Comparison of ENCODE assay signal across 9 cellular contexts in genomic region chr9:74887981-74888370, GRCh38. TPM values are rescaled to one million over a fixed set of nuclear protein-coding genes. Genes with fewer than 3 reads are reported as not detected.
DNase-seq lines count a peak whose midpoint lies in the region; ATAC-seq, FAIRE-seq and TF ChIP-seq lines count a peak whose summit lies in the region.
"Had no signal": no experiment of that assay in that cellular context is flagged by ENCODE, and none has a peak within 500 bp of the region (broad histone marks: within the 10 kb centered on the region; RNA-seq: fewer than 3 reads in every experiment).

No MANE protein-coding gene starts in this region.

- in situ Hi-C loops in HepG2 (cut with HindIII; ENCODE audit: extremely low pct_ligation_motif_present, low pct_unique_long_range_greater_than_20kb): no loop called here

- H3K27ac Mint-ChIP-seq in activated naive CD4-positive, alpha-beta T cell treated with anti-CD3 and anti-CD28 coated beads, Interleukin-2, amount 10 ng/mL, durations not matched to agents 7 days and 5 days: peak overlapping the region; percentile 47
- H3K27ac Mint-ChIP-seq in activated naive CD4-positive, alpha-beta T cell treated with anti-CD3 and anti-CD28 coated beads, Interleukin-2, amount 50 U/mL, for 72 hours: no peak overlapping the region
- H3K27ac Mint-ChIP-seq in MCF 10A (ENCODE audit: low read depth, unreplicated experiment): no peak overlapping the region
- H3K27ac Mint-ChIP-seq: CD4-positive, alpha-beta T cell had no signal

- no peak for TF ChIP-seq RAD21 in HepG2 (CRISPR knock-in tag; IDR thresholded peaks at IDR 0.05)

- H3K9me3 ChIP-seq in HepG2 (ENCODE audit: low read length) (no peaks in the 10 kb centered on the region), thoracic aorta (no peaks in the 10 kb centered on the region)

- WGBS in HepG2 (ENCODE audit: low lambda C conversion rate): 0% methylated on average over 4 of the region's 4 CpGs

- TF ChIP-seq POLR2A in HepG2 (IDR thresholded peaks at IDR 0.05; ENCODE audit: insufficient read depth in 1 of 2, low read depth in 2 of 2, low read length in 2 of 2): no peak

- peak overlapping the region; percentile 77 for H3K4me2 ChIP-seq in HepG2 (ENCODE audit: low read depth, low read length)

- H3K4me1 Mint-ChIP-seq in activated naive CD4-positive, alpha-beta T cell treated with anti-CD3 and anti-CD28 coated beads, Interleukin-2, amount 10 ng/mL, durations not matched to agents 7 days and 5 days: peaks cover 13% of the 10 kb centered on the region
- H3K4me1 Mint-ChIP-seq in MCF 10A (ENCODE audit: insufficient read depth, unreplicated experiment): peaks cover 9% of the 10 kb centered on the region

- H3K4me3 ChIP-seq in HepG2 (replicated peaks in 1 of 3; ENCODE audit: insufficient read depth in 1 of 3, low read depth in 2 of 3, low read length in 3 of 3) (peak overlapping the region; percentile 49 to 78 (median 73)), thoracic aorta (peak overlapping the region; percentile 74)

- H3K4me3 Mint-ChIP-seq in activated naive CD4-positive, alpha-beta T cell treated with anti-CD3 and anti-CD28 coated beads, Interleukin-2, amount 10 ng/mL, durations not matched to agents 7 days and 5 days: peak overlapping the region; percentile 73
- H3K4me3 Mint-ChIP-seq in MCF 10A (ENCODE audit: unreplicated experiment): peak overlapping the region; percentile 84

- peaks cover 1% of the 10 kb centered on the region for H3K9me3 Mint-ChIP-seq in activated naive CD4-positive, alpha-beta T cell treated with anti-CD3 and anti-CD28 coated beads, Interleukin-2, amount 10 ng/mL, durations not matched to agents 7 days and 5 days
- peaks cover 5 to 8% of the 10 kb centered on the region in 2 donors for H3K9me3 Mint-ChIP-seq in activated naive CD4-positive, alpha-beta T cell treated with anti-CD3 and anti-CD28 coated beads, Interleukin-2, amount 50 U/mL, for 72 hours
- no peaks in the 10 kb centered on the region for H3K9me3 Mint-ChIP-seq in MCF 10A (ENCODE audit: unreplicated experiment)

- no peaks in the 10 kb centered on the region for H3K36me3 Mint-ChIP-seq in activated naive CD4-positive, alpha-beta T cell treated with anti-CD3 and anti-CD28 coated beads, Interleukin-2, amount 10 ng/mL, durations not matched to agents 7 days and 5 days
- H3K36me3 Mint-ChIP-seq in activated naive CD4-positive, alpha-beta T cell treated with anti-CD3 and anti-CD28 coated beads, Interleukin-2, amount 50 U/mL, for 72 hours: peaks cover 12 to 16% of the 10 kb centered on the region in 2 donors
- no peaks in the 10 kb centered on the region for H3K36me3 Mint-ChIP-seq in MCF 10A (ENCODE audit: insufficient read depth, unreplicated experiment)

- no peaks in the 10 kb centered on the region for H4K20me1 ChIP-seq in HepG2 (ENCODE audit: insufficient read depth, low read length)

- no peaks in the 10 kb centered on the region for H3K36me3 ChIP-seq in HepG2 (replicated peaks in 1 of 2; ENCODE audit: control insufficient read depth in 1 of 2, insufficient read depth in 2 of 2, low read length in 2 of 2)
- no peaks in the 10 kb centered on the region for H3K36me3 ChIP-seq in thoracic aorta

- intact Hi-C loops in MCF 10A (cut with micrococcal nuclease) (no loop called here), HepG2 (cut with micrococcal nuclease; ENCODE audit: unreplicated experiment) (loop anchor here (1.0 to 2.0 kb wide), 3 partner anchors 52 to 114 kb away; no protein-coding TSS in a partner anchor)

- H3K27me3 Mint-ChIP-seq in activated naive CD4-positive, alpha-beta T cell treated with anti-CD3 and anti-CD28 coated beads, Interleukin-2, amount 10 ng/mL, durations not matched to agents 7 days and 5 days: peaks cover 44% of the 10 kb centered on the region
- no peaks in the 10 kb centered on the region for H3K27me3 Mint-ChIP-seq in MCF 10A (ENCODE audit: insufficient read depth, unreplicated experiment)

- H3K27ac ChIP-seq in HepG2 (ENCODE audit: extremely low read length, insufficient read depth, low read length) (no peak overlapping the region), thoracic aorta (no peak overlapping the region)

- H3K79me2 ChIP-seq in HepG2 (ENCODE audit: insufficient read depth, low read length): no peaks in the 10 kb centered on the region

- POLR2A ChIA-PET in MCF 10A (lab: Yijun Ruan, JAX) (interaction anchor here (0.7 to 1.1 kb wide), 3 partner anchors 33 to 64 kb away, joined by 3 read pairs; no protein-coding TSS in a partner anchor), HepG2 (lab: Yijun Ruan, JAX) (no interaction called here)

- TF ChIP-seq CTCF in MCF 10A (IDR thresholded peaks at IDR 0.05; ENCODE audit: unreplicated experiment) (no peak), HepG2 (CRISPR knock-in tag; IDR thresholded peaks at IDR 0.05) (no peak), thoracic aorta (IDR thresholded peaks at IDR 0.05) (no peak)

- H3K4me1 ChIP-seq in HepG2 (ENCODE audit: insufficient read depth, low read length) (peaks cover 15% of the 10 kb centered on the region), thoracic aorta (ENCODE audit: control insufficient read depth in 1 of 2, low read depth in 2 of 2) (peaks cover 0 to 5% of the 10 kb centered on the region in 2 donors)

- H3K27me3 ChIP-seq in HepG2 (ENCODE audit: control insufficient read depth in 1 of 2, insufficient read depth in 2 of 2, low read length in 2 of 2): no peaks in the 10 kb centered on the region
- no peaks in the 10 kb centered on the region for H3K27me3 ChIP-seq in thoracic aorta (replicated peaks; ENCODE audit: insufficient read depth)

- peak overlapping the region; percentile 64 for H2AFZ ChIP-seq in HepG2 (ENCODE audit: low read length)

- CTCF ChIA-PET in activated naive CD4-positive, alpha-beta T cell treated with anti-CD3 and anti-CD28 coated beads, Interleukin-2, amount 10 ng/mL, durations not matched to agents 7 days and 5 days (lab: Charles Lee): no interaction called here
- CTCF ChIA-PET in MCF 10A (lab: Yijun Ruan, JAX): interaction anchor here (0.5 to 2.4 kb wide), 3 partner anchors 65 to 110 kb away, joined by 4 to 11 read pairs (median 5); partner anchors contain the start of gene C9orf40
- CTCF ChIA-PET in HepG2 (lab: Yijun Ruan, JAX; ENCODE audit: low intra/inter-chr PET ratio, low total read pairs): no interaction called here

- no peak overlapping the region for H3K9ac ChIP-seq in HepG2 (ENCODE audit: insufficient read depth, low read depth, low read length)

- no peak for ATAC-seq in activated naive CD4-positive, alpha-beta T cell treated with anti-CD3 and anti-CD28 coated beads, Interleukin-2, amount 50 U/mL, for 72 hours
- ATAC-seq in HepG2: no peak
- ATAC-seq in thoracic aorta (ENCODE audit: insufficient number of reproducible peaks, low FRiP score, low read depth): no peak
- no peak for ATAC-seq in HG03097 (IDR thresholded peaks at IDR 0.05; ENCODE audit: low FRiP score, unreplicated experiment)
- no peak for ATAC-seq in HG03378 (IDR thresholded peaks at IDR 0.05; ENCODE audit: unreplicated experiment)

- no peak for TF ChIP-seq EP300 in HepG2 (IDR thresholded peaks at IDR 0.05; ENCODE audit: low read depth in 2 of 2, low read length in 2 of 2)
- TF ChIP-seq EP300 in HepG2 (CRISPR knock-in tag; IDR thresholded peaks at IDR 0.05; ENCODE audit: borderline replicate concordance): no peak

- BruUV-seq in MCF 10A (replicated peaks; lab: Mats Ljungman, UMichigan) (no TSS peak), HepG2 (replicated peaks; lab: Mats Ljungman, UMichigan) (no TSS peak)

- DNase-seq in activated naive CD4-positive, alpha-beta T cell treated with anti-CD3 and anti-CD28 coated beads, Interleukin-2, amount 10 ng/mL, durations not matched to agents 7 days and 5 days: no peak
- DNase-seq in activated naive CD4-positive, alpha-beta T cell treated with anti-CD3 and anti-CD28 coated beads, Interleukin-2, amount 50 U/mL, for 72 hours (ENCODE audit: low spot score in 2 of 2): no peak
- no peak for DNase-seq in MCF 10A (ENCODE audit: unreplicated experiment)
- DNase-seq in HepG2 (ENCODE audit: low spot score): no peak
- no peak for DNase-seq in thoracic aorta (ENCODE audit: low spot score)
- DNase-seq in C1 segment of cervical spinal cord (lab: John Stamatoyannopoulos, UW): no peak
- DNase-seq: CD4-positive, alpha-beta T cell had no signal

- FAIRE-seq in HepG2 (lab: Jason Lieb, UNC): no peak

TF ChIP-seq in HepG2, 621 proteins besides CTCF, POLR2A, EP300 and RAD21 (continues in another document):
- TF ChIP-seq MAFG (CRISPR knock-in tag; IDR thresholded peaks at IDR 0.05): no peak
- TF ChIP-seq ZMYM3 (CRISPR knock-in tag; IDR thresholded peaks at IDR 0.05): peak; percentile 80
- TF ChIP-seq DMAP1 (CRISPR knock-in tag; IDR thresholded peaks at IDR 0.05): no peak
- no peak for TF ChIP-seq DPF2 (CRISPR knock-in tag; IDR thresholded peaks at IDR 0.05; ENCODE audit: borderline replicate concordance, low read depth)
- TF ChIP-seq CHD4 (IDR thresholded peaks at IDR 0.05; ENCODE audit: borderline replicate concordance, low read length): peak; percentile 87; the same call in 1 of the 2 replicates

RNA-seq across cellular contexts. Expression of gene TRPM6, which starts 0.3 kb away (rescaled TPM):
- total RNA-seq in activated naive CD4-positive, alpha-beta T cell treated with anti-CD3 and anti-CD28 coated beads, Interleukin-2, amount 50 U/mL, for 72 hours: under 1 TPM in 1 of 2 donors, not detected in 1; 0.31 TPM
- total RNA-seq in MCF 10A (2022) (0.22 TPM in 1 of 2 replicates, not detected in the other), HepG2 (2016; rRNA removed; fragmentation: Illumina TruSeq; extraction: Trizol) (0.09 and 0.14 TPM in 2 replicates), thoracic aorta (1 to 10 TPM in 1 of 2 donors, under 1 TPM in 1; 0.41 to 1.3 TPM)
- total RNA-seq in HepG2 (2016; cell fraction: cytosol; rRNA removed; fragmentation: Illumina TruSeq; extraction: Trizol; ENCODE audit: low read depth): not detected in 2 replicates
- 0.06 and 0.17 TPM in 2 replicates for total RNA-seq in HepG2 (2016; cell fraction: insoluble cytoplasmic fraction; rRNA removed; fragmentation: Illumina TruSeq; extraction: Trizol)
- 0.07 and 0.09 TPM in 2 replicates for total RNA-seq in HepG2 (2016; cell fraction: membrane; rRNA removed; fragmentation: Illumina TruSeq; extraction: Trizol)
- 0.09 and 0.47 TPM in 2 replicates for total RNA-seq in HepG2 (2016; cell fraction: nucleus; rRNA removed; fragmentation: Illumina TruSeq; extraction: Trizol)
- 0.01 and 0.03 TPM in 2 replicates for polyA plus RNA-seq in HepG2 (2011; rRNA removed)
- 0.01 TPM in 2 replicates for polyA plus RNA-seq in HepG2 (2011; cell fraction: cytosol; rRNA removed)
- polyA plus RNA-seq in HepG2 (2011; cell fraction: nucleus; rRNA removed): 0.06 and 0.10 TPM in 2 replicates
- polyA plus RNA-seq in HepG2 (2012): 0.04 TPM in 2 replicates
- polyA plus RNA-seq in HepG2 (2016; cell fraction: cytosol; fragmentation: Illumina TruSeq; extraction: Trizol; ENCODE audit: low read depth): not detected in 2 replicates
- 0.03 and 0.05 TPM in 2 replicates for polyA plus RNA-seq in HepG2 (2016; cell fraction: insoluble cytoplasmic fraction; fragmentation: Illumina TruSeq; extraction: Trizol; ENCODE audit: low read depth)
- polyA plus RNA-seq in HepG2 (2016; cell fraction: membrane; fragmentation: Illumina TruSeq; extraction: Trizol; ENCODE audit: low read depth): not detected in 2 replicates
- 0.08 and 0.12 TPM in 2 replicates for polyA plus RNA-seq in HepG2 (2016; cell fraction: nucleus; fragmentation: Illumina TruSeq; extraction: Trizol; ENCODE audit: insufficient read depth, low read depth)
- 0.02 and 0.28 TPM in 2 replicates for polyA minus RNA-seq in HepG2 (2011; rRNA and poly(A)+ RNA removed; ENCODE audit: low replicate concordance)
- polyA minus RNA-seq in HepG2 (2011; cell fraction: cytosol; rRNA and poly(A)+ RNA removed): 0.09 TPM in 1 of 2 replicates, not detected in the other
- 0.26 and 0.37 TPM in 2 replicates for polyA minus RNA-seq in HepG2 (2011; cell fraction: nucleus; rRNA and poly(A)+ RNA removed)
- total RNA-seq: CD4-positive, alpha-beta T cell had no signal
